10 cellular contexts compared by ENCODE assay signal in the genomic region with DNA sequence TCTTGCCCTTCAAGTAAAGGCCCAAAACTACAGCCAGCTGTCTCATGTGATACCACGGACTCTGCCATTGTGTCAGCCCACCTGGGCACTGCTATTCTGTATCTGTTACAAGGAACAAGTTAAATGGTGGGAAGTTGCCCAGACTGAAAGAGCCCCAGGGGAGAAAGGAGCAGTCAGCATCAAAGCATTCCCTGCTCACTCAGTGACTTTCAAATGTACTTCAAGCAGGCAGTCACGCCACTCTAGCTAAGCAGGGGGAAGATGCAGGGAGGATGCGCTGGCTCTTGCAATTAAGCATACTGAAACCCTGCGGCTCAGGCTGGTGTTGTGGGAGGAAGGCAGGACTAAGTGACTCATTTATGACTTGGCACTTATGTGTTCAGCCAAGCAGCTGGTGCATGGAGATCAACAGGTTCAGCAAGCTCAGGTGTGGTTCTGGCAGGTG.
A peak's percentile ranks its signal among the peaks of the same experiment; 100 is the strongest.
DNase-seq lines count a peak whose midpoint lies in the region; FAIRE-seq and TF ChIP-seq lines count a peak whose summit lies in the region.
"Had no signal": no experiment of that assay in that cellular context is flagged by ENCODE, and none has a peak within 500 bp of the region (broad histone marks: within the 10 kb centered on the region; RNA-seq: fewer than 3 reads in every experiment).

No MANE protein-coding gene starts in this region.

- H3K9me3 Mint-ChIP-seq in H9: peaks cover 14 to 16% of the 10 kb centered on the region in 2 experiments

- H2BK15ac ChIP-seq in H9 (ENCODE audit: low read depth, low read length) (no peak overlapping the region), H1 (ENCODE audit: low read length) (no peak overlapping the region)

- H3K79me1 ChIP-seq in H9 (ENCODE audit: insufficient read depth, low read depth, low read length, poor library complexity, severe bottlenecking) (no peaks in the 10 kb centered on the region), H1 (ENCODE audit: low read depth, low read length) (no peaks in the 10 kb centered on the region)

- FAIRE-seq in H1 (lab: Jason Lieb, UNC): peak; percentile 66
- FAIRE-seq in GM12891 (lab: Jason Lieb, UNC): no peak
- FAIRE-seq: colon had no signal

- H3K27me3 Mint-ChIP-seq in H9 (ENCODE audit: low read depth): peaks cover 8% of the 10 kb centered on the region

- H4K5ac ChIP-seq in H9 (ENCODE audit: insufficient read length, low read depth, low read length) (no peak overlapping the region), H1 (ENCODE audit: insufficient read length, low read depth, low read length) (no peak overlapping the region)

- POLR2A ChIA-PET in H1 (lab: Charles Lee; ENCODE audit: partially characterized antibody) (interaction anchor here (0.6 to 1.1 kb wide), 4 partner anchors 10 to 1816 kb away, joined by 3 to 4 read pairs (median 4); no protein-coding TSS in a partner anchor), OCI-LY7 (lab: Charles Lee) (interaction anchor here (0.6 kb wide), 1 partner anchor 703 kb away, joined by 3 read pairs; no protein-coding TSS in a partner anchor)

- peak in 1 of 2 experiments; percentile 82; a peak in 1 of 3 replicates for TF ChIP-seq EP300 in H1 (IDR thresholded peaks at IDR 0.05; ENCODE audit: borderline replicate concordance in 1 of 2, low read depth in 2 of 2, low read length in 2 of 2)

- H3K79me2 ChIP-seq in H9 (ENCODE audit: insufficient read depth, low read length): no peaks in the 10 kb centered on the region
- H3K79me2 ChIP-seq in H1 (ENCODE audit: control insufficient read depth in 1 of 2, insufficient read depth in 2 of 2, low read length in 2 of 2): no peaks in the 10 kb centered on the region
- no peaks in the 10 kb centered on the region for H3K79me2 ChIP-seq in OCI-LY7 (ENCODE audit: insufficient read depth, low read depth, low read length)

- intact Hi-C loops in posterior cingulate gyrus (cut with DNase I) (no loop called here), OCI-LY7 (cut with micrococcal nuclease; ENCODE audit: unreplicated experiment) (no loop called here)

- H4K20me1 ChIP-seq in H9 (ENCODE audit: control insufficient read depth, insufficient read depth, insufficient read length) (no peaks in the 10 kb centered on the region), H1 (replicated peaks in 1 of 2; ENCODE audit: control insufficient read depth in 1 of 2, insufficient read depth in 2 of 2, low read length in 2 of 2) (no peaks in the 10 kb centered on the region), OCI-LY7 (ENCODE audit: insufficient read depth, low read length) (no peaks in the 10 kb centered on the region)

- CTCF ChIA-PET in H1 (lab: Charles Lee; ENCODE audit: partially characterized antibody) (interaction anchor here (0.7 kb wide), 1 partner anchor 183 kb away, joined by 3 read pairs; no protein-coding TSS in a partner anchor), OCI-LY7 (lab: Charles Lee; ENCODE audit: unreplicated experiment) (no interaction called here)

- WGBS in H9 (ENCODE audit: extremely low coverage, insufficient read length, low lambda C conversion rate): no CpG with 5 or more reads among the region's 4 CpGs
- 31% methylated on average over 4 of the region's 4 CpGs; no CpG with 5 or more reads in 1 of the 2 experiments for WGBS in H1 (ENCODE audit: extremely low coverage in 1 of 2, insufficient coverage in 1 of 2, insufficient read length in 1 of 2, insufficient replicate concordance in 2 of 2, low coverage in 1 of 2, low lambda C conversion rate in 2 of 2, missing lambda C conversion rate in 1 of 2), 2 experiments

- H3K23ac ChIP-seq in H9 (ENCODE audit: insufficient read length, low read depth, low read length) (no peak overlapping the region), H1 (ENCODE audit: insufficient read length) (no peak overlapping the region)

- H2BK120ac ChIP-seq in H9 (ENCODE audit: low read depth, low read length, poor library complexity, severe bottlenecking) (no peak overlapping the region), H1 (replicated peaks; ENCODE audit: low read depth, low read length) (no peak overlapping the region)

- no peak overlapping the region for H2BK5ac ChIP-seq in H9 (ENCODE audit: insufficient read length, low read length)
- peak overlapping the region; percentile 63; the same call in 1 of the 2 replicates for H2BK5ac ChIP-seq in H1 (ENCODE audit: low read depth, low read length)

- H3K27me3 ChIP-seq in H9 (ENCODE audit: insufficient read depth, low read length) (no peaks in the 10 kb centered on the region), H1 (replicated peaks in 1 of 4; ENCODE audit: control insufficient read depth in 3 of 4, extremely low read depth in 1 of 4, insufficient read depth in 3 of 4, low read length in 3 of 4) (no peaks in the 10 kb centered on the region; a peak in 2 of 7 replicates)

- no peak overlapping the region for H3K4me3 ChIP-seq in H1 (ENCODE audit: extremely low read depth in 1 of 4, insufficient read depth in 2 of 4, low read depth in 3 of 4, low read length in 4 of 4)
- no peak overlapping the region for H3K4me3 ChIP-seq in OCI-LY7 (ENCODE audit: low read depth, low read length, poor library complexity, severe bottlenecking)

- H3K4me1 ChIP-seq in H9 (ENCODE audit: insufficient read depth, low read length): peaks cover 13% of the 10 kb centered on the region; the same call in 1 of the 2 replicates
- H3K4me1 ChIP-seq in H1 (replicated peaks in 1 of 4; ENCODE audit: control insufficient read depth in 3 of 4, insufficient read depth in 4 of 4, low read length in 3 of 4): peaks cover 7 to 22% (median 12%) of the 10 kb centered on the region in 4 experiments; a peak in 6 of 7 replicates
- no peaks in the 10 kb centered on the region for H3K4me1 ChIP-seq in OCI-LY7 (ENCODE audit: insufficient read depth, low read length, poor library complexity, severe bottlenecking)

- H3T11ph ChIP-seq in H9 (ENCODE audit: low read length): no peak overlapping the region

- no peaks in the 10 kb centered on the region for H3K36me3 ChIP-seq in H1 (ENCODE audit: control insufficient read depth in 2 of 4, insufficient read depth in 4 of 4, low read length in 3 of 4)
- H3K36me3 ChIP-seq in OCI-LY7 (ENCODE audit: insufficient read depth, low read length): no peaks in the 10 kb centered on the region

- H4K91ac ChIP-seq in H9 (ENCODE audit: insufficient read length, low read depth, low read length) (no peak overlapping the region), H1 (replicated peaks; ENCODE audit: insufficient read length, low read length) (no peak overlapping the region)

- H2BK20ac ChIP-seq in H9 (ENCODE audit: low read depth, low read length, poor library complexity, severe bottlenecking) (no peak overlapping the region), H1 (ENCODE audit: low read length) (peak overlapping the region; percentile 87; the same call in 1 of the 2 replicates)

- H3K14ac ChIP-seq in H9 (ENCODE audit: insufficient read depth, low read length): peak overlapping the region; percentile 9; the same call in 1 of the 2 replicates
- no peak overlapping the region for H3K14ac ChIP-seq in H1 (ENCODE audit: insufficient read length)

- DNase-seq in H9 (peak; percentile 94), NCI-H2196 treated with DMSO at 0.1 percent for 48 hours (lab: John Stamatoyannopoulos, UW; ENCODE audit: unreplicated experiment) (peak; percentile 90), H1 (ENCODE audit: low read depth in 1 of 2, low spot score in 2 of 2) (peak; percentile 57 to 87), posterior cingulate gyrus (peak in 8 of 10 donors; percentile 31 to 90 (median 52)), NCI-H1048 (lab: John Stamatoyannopoulos, UW) (no peak), OCI-LY7 (ENCODE audit: low spot score) (no peak), GM12891 (ENCODE audit: insufficient read length, low spot score) (no peak)
- no peak for DNase-seq in central memory CD4-positive, alpha-beta T cell
- DNase-seq: activated naive CD4-positive, alpha-beta T cell had no signal

- H3K23me2 ChIP-seq in H9 (ENCODE audit: insufficient read length, low read depth, low read length, poor library complexity, severe bottlenecking): no peaks in the 10 kb centered on the region
- H3K23me2 ChIP-seq in H1 (ENCODE audit: low read depth, low read length): peaks cover 3% of the 10 kb centered on the region; the same call in 1 of the 2 replicates

- H3K9ac ChIP-seq in H9 (ENCODE audit: extremely low read depth, insufficient read length, low read length) (no peak overlapping the region), H1 (replicated peaks in 1 of 4; ENCODE audit: extremely low read depth in 1 of 4, low read depth in 3 of 4, low read length in 3 of 4) (0 out of 7 replicates have a peak overlapping the region, but pooled peaks of 1 of the 4 experiments have one; percentile 10)

- BruUV-seq in OCI-LY7 (replicated peaks; lab: Mats Ljungman, UMichigan): no TSS peak

- no peak overlapping the region for H2AK5ac ChIP-seq in H9 (ENCODE audit: insufficient read length, low read length)
- H2AK5ac ChIP-seq in H1 (ENCODE audit: low read depth, low read length): 0 out of 2 replicates have a peak overlapping the region, but pooled peaks have one; percentile 5

- H3K9me3 ChIP-seq in H9 (ENCODE audit: control insufficient read depth, low read depth, low read length) (no peaks in the 10 kb centered on the region), H1 (ENCODE audit: insufficient read depth in 2 of 2, low read depth in 1 of 2, low read length in 1 of 2) (no peaks in the 10 kb centered on the region; a peak in 1 of 4 replicates), OCI-LY7 (ENCODE audit: low read length) (peaks cover 10% of the 10 kb centered on the region; the same call in 1 of the 2 replicates)

- H3K27ac Mint-ChIP-seq in H9: peak overlapping the region; percentile 88 to 98 (median 88)

- TF ChIP-seq POLR2A in H1 (IDR thresholded peaks at IDR 0.05; ENCODE audit: control extremely low read depth in 1 of 2, low read depth in 2 of 2, low read length in 2 of 2): no peak
- TF ChIP-seq POLR2A in GM12891 (IDR thresholded peaks at IDR 0.05; ENCODE audit: low read depth, low read length): no peak

- H3K56ac ChIP-seq in H9 (ENCODE audit: insufficient read length, low read depth, low read length) (no peak overlapping the region), H1 (replicated peaks; ENCODE audit: insufficient read length, low read depth, low read length) (no peak overlapping the region)

- TF ChIP-seq RAD21 in H1 (IDR thresholded peaks at IDR 0.05 in 1 of 2, conservative IDR thresholded peaks at IDR 0.05 in 1 of 2; ENCODE audit: low read depth in 2 of 2, low read length in 2 of 2): peak; percentile 8 to 17; a peak in 2 of 4 replicates

- H4K8ac ChIP-seq in H9 (replicated peaks; ENCODE audit: insufficient read length, low read depth, low read length) (no peak overlapping the region), H1 (ENCODE audit: extremely low read depth, insufficient read depth, low read length) (no peak overlapping the region)

- peaks cover under 1 to 16% (median 5%) of the 10 kb centered on the region in 3 experiments; a peak in 6 of 7 replicates for H3K36me3 Mint-ChIP-seq in H9 (ENCODE audit: insufficient read depth in 1 of 3, low read depth in 3 of 3)

- no peak for TF ChIP-seq CTCF in H9 (conservative IDR thresholded peaks at IDR 0.05)
- no peak for TF ChIP-seq CTCF in H1 (IDR thresholded peaks at IDR 0.05; ENCODE audit: control extremely low read depth in 1 of 3, insufficient read depth in 1 of 3, low read depth in 1 of 3, low read length in 3 of 3)
- no peak for TF ChIP-seq CTCF in OCI-LY7 (conservative IDR thresholded peaks at IDR 0.05; ENCODE audit: low read length)

- H3K27ac ChIP-seq in H9 (ENCODE audit: insufficient read length, low read depth, low read length) (peak overlapping the region; percentile 88), H1 (ENCODE audit: low read depth, low read length) (peak overlapping the region; percentile 59; the same call in 1 of the 2 replicates), OCI-LY7 (ENCODE audit: low read depth, low read length, poor library complexity, severe bottlenecking) (no peak overlapping the region)

- H3K4ac ChIP-seq in H9 (ENCODE audit: low read depth, low read length): no peak overlapping the region
- H3K4ac ChIP-seq in H1 (replicated peaks; ENCODE audit: insufficient read length, low read depth, low read length): no peak overlapping the region

- H3K4me3 Mint-ChIP-seq in H9: no peak overlapping the region

- peaks cover 28 to 33% of the 10 kb centered on the region in 2 experiments for H3K4me1 Mint-ChIP-seq in H9

- no peak overlapping the region for H2AFZ ChIP-seq in H9 (ENCODE audit: low read length)
- H2AFZ ChIP-seq in H1 (ENCODE audit: low read length): no peak overlapping the region
- H2AFZ ChIP-seq in OCI-LY7 (ENCODE audit: low read length): no peak overlapping the region

- H3K4me2 ChIP-seq in H9 (ENCODE audit: insufficient read depth, insufficient read length, low read length): peak overlapping the region; percentile 4
- peak overlapping the region; percentile 38 to 45 for H3K4me2 ChIP-seq in H1 (ENCODE audit: insufficient read depth in 1 of 2, low read depth in 2 of 2, low read length in 2 of 2)
- H3K4me2 ChIP-seq in OCI-LY7 (ENCODE audit: low read length): no peak overlapping the region

- peak overlapping the region; percentile 69 for H3K18ac ChIP-seq in H9 (ENCODE audit: insufficient read length, low read depth, low read length)
- peak overlapping the region; percentile 25; the same call in 1 of the 2 replicates for H3K18ac ChIP-seq in H1 (ENCODE audit: extremely low read depth, low read length)

- H2BK12ac ChIP-seq in H9 (ENCODE audit: insufficient read length, low read depth, low read length): no peak overlapping the region
- H2BK12ac ChIP-seq in H1 (ENCODE audit: low read depth, low read length): peak overlapping the region; percentile 86

- H3K9me2 ChIP-seq in OCI-LY7 (ENCODE audit: insufficient read depth, low read length): no peaks in the 10 kb centered on the region

Comparison
In these comparisons a context has a peak if more than half of its experiments do, and no peak if none do; other contexts are left out.
1. DNase-seq: peak in H9 (single experiment), NCI-H2196 treated with DMSO at 0.1 percent for 48 hours (single experiment), H1 (2 of 2) and posterior cingulate gyrus (8 of 10); none in NCI-H1048 (single experiment), central memory CD4-positive, alpha-beta T cell (single experiment), OCI-LY7 (single experiment) and GM12891 (single experiment).